ENCODE assay signal across 10 cellular contexts in genomic region chrX:46653482-46653881, GRCh38.
A peak's percentile ranks its signal among the peaks of the same experiment; 100 is the strongest.
DNase-seq lines count a peak whose midpoint lies in the region; ATAC-seq and TF ChIP-seq lines count a peak whose summit lies in the region.
"Had no signal": no experiment of that assay in that cellular context is flagged by ENCODE, and none has a peak within 500 bp of the region (broad histone marks: within the 10 kb centered on the region; RNA-seq: fewer than 3 reads in every experiment).

No MANE protein-coding gene starts in this region.

- intact Hi-C loops in upper lobe of right lung (cut with DNase I) = no loop called here
- intact Hi-C loops in CD4-positive, alpha-beta memory T cell (cut with micrococcal nuclease) = no loop called here

- H3K4me3 ChIP-seq in choroid plexus epithelial cell (ENCODE audit: low read depth, low read length) = no peak overlapping the region
- H3K4me3 ChIP-seq in upper lobe of right lung = no peak overlapping the region
- no peak overlapping the region for H3K4me3 ChIP-seq in CD4-positive, alpha-beta memory T cell (ENCODE audit: low read length in 2 of 2)

- H3K36me3 Mint-ChIP-seq in activated naive CD4-positive, alpha-beta T cell treated with anti-CD3 and anti-CD28 coated beads, Interleukin-2, amount 10 ng/mL, durations not matched to agents 7 days and 5 days = no peaks in the 10 kb centered on the region
- H3K36me3 Mint-ChIP-seq in activated naive CD4-positive, alpha-beta T cell treated with anti-CD3 and anti-CD28 coated beads, Interleukin-2, amount 50 U/mL, for 72 hours = no peaks in the 10 kb centered on the region
- H3K36me3 Mint-ChIP-seq in CD4-positive, alpha-beta memory T cell = no peaks in the 10 kb centered on the region

- no peak overlapping the region for H3K4me3 Mint-ChIP-seq in activated naive CD4-positive, alpha-beta T cell treated with anti-CD3 and anti-CD28 coated beads, Interleukin-2, amount 10 ng/mL, durations not matched to agents 7 days and 5 days
- no peak overlapping the region for H3K4me3 Mint-ChIP-seq in CD4-positive, alpha-beta memory T cell

- no peak overlapping the region for H3K27ac Mint-ChIP-seq in activated naive CD4-positive, alpha-beta T cell treated with anti-CD3 and anti-CD28 coated beads, Interleukin-2, amount 10 ng/mL, durations not matched to agents 7 days and 5 days
- no peak overlapping the region for H3K27ac Mint-ChIP-seq in activated naive CD4-positive, alpha-beta T cell treated with anti-CD3 and anti-CD28 coated beads, Interleukin-2, amount 50 U/mL, for 72 hours
- no peak overlapping the region for H3K27ac Mint-ChIP-seq in CD4-positive, alpha-beta memory T cell

- DNase-seq in activated naive CD4-positive, alpha-beta T cell treated with anti-CD3 and anti-CD28 coated beads, Interleukin-2, amount 10 ng/mL, durations not matched to agents 7 days and 5 days = peak; percentile 26
- DNase-seq in activated naive CD4-positive, alpha-beta T cell treated with anti-CD3 and anti-CD28 coated beads, Interleukin-2, amount 50 U/mL, for 72 hours (ENCODE audit: low spot score in 2 of 2) = no peak
- DNase-seq in choroid plexus epithelial cell (ENCODE audit: low read depth) = peak; percentile 44
- no peak for DNase-seq in upper lobe of right lung
- DNase-seq in SW480 (ENCODE audit: low spot score) = no peak
- no peak for DNase-seq in CD4-positive, alpha-beta memory T cell
- DNase-seq: hippocampal formation had no signal

- H3K36me3 ChIP-seq in upper lobe of right lung = no peaks in the 10 kb centered on the region
- no peaks in the 10 kb centered on the region for H3K36me3 ChIP-seq in CD4-positive, alpha-beta memory T cell (ENCODE audit: insufficient read depth, low read length)
- H3K36me3 ChIP-seq: neutrophil had no signal

- ATAC-seq in activated naive CD4-positive, alpha-beta T cell treated with anti-CD3 and anti-CD28 coated beads, Interleukin-2, amount 50 U/mL, for 72 hours = no peak
- no peak for ATAC-seq in upper lobe of right lung
- ATAC-seq in HG03520 (IDR thresholded peaks at IDR 0.05; ENCODE audit: unreplicated experiment) = no peak

- TF ChIP-seq CTCF in LNCAP (IDR thresholded peaks at IDR 0.05) (peak; percentile 35; the same call in 1 of the 2 replicates), choroid plexus epithelial cell (conservative IDR thresholded peaks at IDR 0.05; ENCODE audit: low read depth, low read length) (peak; percentile 70), upper lobe of right lung (IDR thresholded peaks at IDR 0.05) (peak; percentile 9)

- peaks cover 20% of the 10 kb centered on the region for H3K4me1 Mint-ChIP-seq in activated naive CD4-positive, alpha-beta T cell treated with anti-CD3 and anti-CD28 coated beads, Interleukin-2, amount 10 ng/mL, durations not matched to agents 7 days and 5 days
- H3K4me1 Mint-ChIP-seq in CD4-positive, alpha-beta memory T cell = no peaks in the 10 kb centered on the region

- CTCF ChIA-PET in activated naive CD4-positive, alpha-beta T cell treated with anti-CD3 and anti-CD28 coated beads, Interleukin-2, amount 10 ng/mL, durations not matched to agents 7 days and 5 days (lab: Charles Lee) = interaction anchor here (0.7 to 1.2 kb wide), 3 partner anchors 9 to 440 kb away, joined by 3 to 4 read pairs (median 3); no protein-coding TSS in a partner anchor
- CTCF ChIA-PET in CD4-positive, alpha-beta memory T cell (lab: Charles Lee; ENCODE audit: partially characterized antibody) = interaction anchor here (1.1 to 2.0 kb wide), 2 partner anchors 11 to 34 kb away, joined by 3 to 7 read pairs; no protein-coding TSS in a partner anchor

- H3K9me3 ChIP-seq in upper lobe of right lung = no peaks in the 10 kb centered on the region
- H3K9me3 ChIP-seq in CD4-positive, alpha-beta memory T cell (ENCODE audit: control insufficient read depth in 1 of 2, low read length in 2 of 2) = no peaks in the 10 kb centered on the region
- H3K9me3 ChIP-seq: neutrophil had no signal

- peaks cover 13% of the 10 kb centered on the region for H3K4me1 ChIP-seq in upper lobe of right lung
- H3K4me1 ChIP-seq in CD4-positive, alpha-beta memory T cell (ENCODE audit: insufficient read depth, low read length) = no peaks in the 10 kb centered on the region

- H3K27me3 ChIP-seq in upper lobe of right lung = no peaks in the 10 kb centered on the region
- H3K27me3 ChIP-seq in CD4-positive, alpha-beta memory T cell (ENCODE audit: insufficient read depth, low read length) = no peaks in the 10 kb centered on the region
- H3K27me3 ChIP-seq: neutrophil had no signal

- H3K27me3 Mint-ChIP-seq in activated naive CD4-positive, alpha-beta T cell treated with anti-CD3 and anti-CD28 coated beads, Interleukin-2, amount 10 ng/mL, durations not matched to agents 7 days and 5 days = no peaks in the 10 kb centered on the region
- H3K27me3 Mint-ChIP-seq in CD4-positive, alpha-beta memory T cell = no peaks in the 10 kb centered on the region

- H3K9me3 Mint-ChIP-seq in activated naive CD4-positive, alpha-beta T cell treated with anti-CD3 and anti-CD28 coated beads, Interleukin-2, amount 10 ng/mL, durations not matched to agents 7 days and 5 days = no peaks in the 10 kb centered on the region
- no peaks in the 10 kb centered on the region for H3K9me3 Mint-ChIP-seq in activated naive CD4-positive, alpha-beta T cell treated with anti-CD3 and anti-CD28 coated beads, Interleukin-2, amount 50 U/mL, for 72 hours
- H3K9me3 Mint-ChIP-seq in CD4-positive, alpha-beta memory T cell = no peaks in the 10 kb centered on the region

- POLR2A ChIA-PET in CD4-positive, alpha-beta memory T cell (lab: Charles Lee; ENCODE audit: partially characterized antibody) = no interaction called here

- no peak overlapping the region for H3K27ac ChIP-seq in upper lobe of right lung
- H3K27ac ChIP-seq in CD4-positive, alpha-beta memory T cell (ENCODE audit: low read depth, low read length) = no peak overlapping the region

Comparison
In these comparisons a context has a peak if more than half of its experiments do, and no peak if none do; other contexts are left out.
1. DNase-seq: peak in activated naive CD4-positive, alpha-beta T cell treated with anti-CD3 and anti-CD28 coated beads, Interleukin-2, amount 10 ng/mL, durations not matched to agents 7 days and 5 days (single experiment) and choroid plexus epithelial cell (single experiment); none in activated naive CD4-positive, alpha-beta T cell treated with anti-CD3 and anti-CD28 coated beads, Interleukin-2, amount 50 U/mL, for 72 hours (0 of 2), upper lobe of right lung (single experiment), SW480 (single experiment) and CD4-positive, alpha-beta memory T cell (0 of 5).
2. CTCF ChIP-seq: peak in every context shown above with its lines; median percentile 70 in choroid plexus epithelial cell; 35 in LNCAP; 9 in upper lobe of right lung.